8 cellular contexts compared by ENCODE assay signal in genomic region chr17:28946239-28946638, GRCh38. TPM values are rescaled to one million over a fixed set of nuclear protein-coding genes. Genes with fewer than 3 reads are reported as not detected.
DNase-seq lines count a peak whose midpoint lies in the region; ATAC-seq and TF ChIP-seq lines count a peak whose summit lies in the region.

No MANE protein-coding gene starts in this region.

- peaks cover 0 to 4% of the 10 kb centered on the region in 2 donors for H3K36me3 ChIP-seq in thyroid gland

- H3K27ac Mint-ChIP-seq in activated T-cell treated with anti-CD3 and anti-CD28 coated beads, Interleukin-2, amount 50 U/mL, for 24 hours, result peak overlapping the region; percentile 96
- H3K27ac Mint-ChIP-seq in activated T-helper 2 cell treated with anti-CD3 and anti-CD28 coated beads, Interferon-gamma antibody, Interleukin-2, Interleukin-4, amounts not matched to agents 10 μg/mL and 5 μg/mL and 100 μg/mL, durations not matched to agents 14 hours and 24 hours and 36 hours, result peak overlapping the region; percentile 89
- H3K27ac Mint-ChIP-seq in glutamatergic neuron (ENCODE audit: unreplicated experiment), result peak overlapping the region; percentile 44
- peak overlapping the region in 1 of 2 donors; percentile 98 for H3K27ac Mint-ChIP-seq in effector memory CD8-positive, alpha-beta T cell

- H3K4me3 ChIP-seq in thyroid gland (replicated peaks in 1 of 3), result no peak overlapping the region

- peaks cover 83% of the 10 kb centered on the region for H3K36me3 Mint-ChIP-seq in activated T-cell treated with anti-CD3 and anti-CD28 coated beads, Interleukin-2, amount 50 U/mL, for 24 hours (ENCODE audit: low read depth)
- H3K36me3 Mint-ChIP-seq in activated T-helper 2 cell treated with anti-CD3 and anti-CD28 coated beads, Interferon-gamma antibody, Interleukin-2, Interleukin-4, amounts not matched to agents 10 μg/mL and 5 μg/mL and 100 μg/mL, durations not matched to agents 14 hours and 24 hours and 36 hours (ENCODE audit: low read depth), result peaks cover 73% of the 10 kb centered on the region
- no peaks in the 10 kb centered on the region for H3K36me3 Mint-ChIP-seq in glutamatergic neuron (ENCODE audit: unreplicated experiment)
- peaks cover 63% of the 10 kb centered on the region for H3K36me3 Mint-ChIP-seq in effector memory CD8-positive, alpha-beta T cell (ENCODE audit: insufficient read depth)

- H3K27ac ChIP-seq in thyroid gland, result peak overlapping the region in 2 of 3 donors; percentile 20 to 40

- no peaks in the 10 kb centered on the region for H3K9me3 Mint-ChIP-seq in activated T-cell treated with anti-CD3 and anti-CD28 coated beads, Interleukin-2, amount 50 U/mL, for 24 hours
- no peaks in the 10 kb centered on the region for H3K9me3 Mint-ChIP-seq in activated T-helper 2 cell treated with anti-CD3 and anti-CD28 coated beads, Interferon-gamma antibody, Interleukin-2, Interleukin-4, amounts not matched to agents 10 μg/mL and 5 μg/mL and 100 μg/mL, durations not matched to agents 14 hours and 24 hours and 36 hours
- H3K9me3 Mint-ChIP-seq in glutamatergic neuron (ENCODE audit: unreplicated experiment), result peaks cover 12% of the 10 kb centered on the region
- H3K9me3 Mint-ChIP-seq in effector memory CD8-positive, alpha-beta T cell, result no peaks in the 10 kb centered on the region

- ATAC-seq in effector memory CD8-positive, alpha-beta T cell (replicated peaks), result no peak

- 48 to 51% methylated on average over 4 of the region's 4 CpGs for WGBS in thyroid gland, 2 donors

- TF ChIP-seq CTCF in glutamatergic neuron (IDR thresholded peaks at IDR 0.05; ENCODE audit: partially characterized antibody, unreplicated experiment) (no peak), thyroid gland (IDR thresholded peaks at IDR 0.05) (no peak)

- no peak for TF ChIP-seq POLR2A in thyroid gland (IDR thresholded peaks at IDR 0.05)

- intact Hi-C loops in activated T-helper 2 cell treated with anti-CD3 and anti-CD28 coated beads, Interferon-gamma antibody, Interleukin-2, Interleukin-4, amounts not matched to agents 10 μg/mL and 5 μg/mL and 100 μg/mL, durations not matched to agents 14 hours and 24 hours and 36 hours (cut with micrococcal nuclease), result loop anchor here (1.0 kb wide), 1 partner anchor 20 kb away; no protein-coding TSS in a partner anchor
- intact Hi-C loops in thyroid gland (cut with DNase I), result loop anchor here (5.0 kb wide), 1 partner anchor 39 kb away; no protein-coding TSS in a partner anchor

- peaks cover 69% of the 10 kb centered on the region for H3K4me1 Mint-ChIP-seq in activated T-cell treated with anti-CD3 and anti-CD28 coated beads, Interleukin-2, amount 50 U/mL, for 24 hours (ENCODE audit: low read depth)
- peaks cover 42% of the 10 kb centered on the region for H3K4me1 Mint-ChIP-seq in activated T-helper 2 cell treated with anti-CD3 and anti-CD28 coated beads, Interferon-gamma antibody, Interleukin-2, Interleukin-4, amounts not matched to agents 10 μg/mL and 5 μg/mL and 100 μg/mL, durations not matched to agents 14 hours and 24 hours and 36 hours (ENCODE audit: low read depth)
- peaks cover 25% of the 10 kb centered on the region for H3K4me1 Mint-ChIP-seq in glutamatergic neuron (ENCODE audit: low read depth, unreplicated experiment)
- peaks cover 50 to 64% of the 10 kb centered on the region in 2 donors for H3K4me1 Mint-ChIP-seq in effector memory CD8-positive, alpha-beta T cell (ENCODE audit: low read depth in 2 of 2)

- no peaks in the 10 kb centered on the region for H3K27me3 Mint-ChIP-seq in activated T-cell treated with anti-CD3 and anti-CD28 coated beads, Interleukin-2, amount 50 U/mL, for 24 hours
- no peaks in the 10 kb centered on the region for H3K27me3 Mint-ChIP-seq in activated T-helper 2 cell treated with anti-CD3 and anti-CD28 coated beads, Interferon-gamma antibody, Interleukin-2, Interleukin-4, amounts not matched to agents 10 μg/mL and 5 μg/mL and 100 μg/mL, durations not matched to agents 14 hours and 24 hours and 36 hours (ENCODE audit: low read depth)
- H3K27me3 Mint-ChIP-seq in glutamatergic neuron (ENCODE audit: unreplicated experiment), result peaks cover 11% of the 10 kb centered on the region
- no peaks in the 10 kb centered on the region for H3K27me3 Mint-ChIP-seq in effector memory CD8-positive, alpha-beta T cell

- peaks cover 19 to 40% of the 10 kb centered on the region in 2 donors for H3K4me1 ChIP-seq in thyroid gland

- H3K27me3 ChIP-seq in thyroid gland, result no peaks in the 10 kb centered on the region

- H3K9me3 ChIP-seq in thyroid gland, result no peaks in the 10 kb centered on the region

- no peak for DNase-seq in activated T-cell treated with anti-CD3 and anti-CD28 coated beads, Interleukin-2, amount 50 U/mL, for 24 hours
- no peak for DNase-seq in activated T-cell treated with anti-CD3 and anti-CD28 coated beads for 4 hours
- no peak for DNase-seq in activated T-helper 2 cell treated with anti-CD3 and anti-CD28 coated beads, Interferon-gamma antibody, Interleukin-2, Interleukin-4, amounts not matched to agents 10 μg/mL and 5 μg/mL and 100 μg/mL, durations not matched to agents 14 hours and 24 hours and 36 hours (ENCODE audit: low spot score)
- DNase-seq in glutamatergic neuron, result no peak
- no peak for DNase-seq in thyroid gland
- DNase-seq in NCI-H748 (lab: John Stamatoyannopoulos, UW; ENCODE audit: unreplicated experiment), result no peak
- DNase-seq in effector memory CD8-positive, alpha-beta T cell, result no peak
- no peak for DNase-seq in central memory CD4-positive, alpha-beta T cell

- peak overlapping the region; percentile 48 for H3K4me3 Mint-ChIP-seq in activated T-cell treated with anti-CD3 and anti-CD28 coated beads, Interleukin-2, amount 50 U/mL, for 24 hours
- peak overlapping the region; percentile 62 for H3K4me3 Mint-ChIP-seq in activated T-helper 2 cell treated with anti-CD3 and anti-CD28 coated beads, Interferon-gamma antibody, Interleukin-2, Interleukin-4, amounts not matched to agents 10 μg/mL and 5 μg/mL and 100 μg/mL, durations not matched to agents 14 hours and 24 hours and 36 hours (ENCODE audit: low read depth)
- H3K4me3 Mint-ChIP-seq in glutamatergic neuron (ENCODE audit: unreplicated experiment), result peak overlapping the region; percentile 75
- peak overlapping the region in 1 of 2 donors; percentile 52 for H3K4me3 Mint-ChIP-seq in effector memory CD8-positive, alpha-beta T cell

RNA-seq across cellular contexts. Expression of gene PHF12, which starts 5.1 kb away (rescaled TPM):
- 59.5 and 62.1 TPM in 2 replicates for total RNA-seq in activated T-helper 2 cell treated with anti-CD3 and anti-CD28 coated beads, Interferon-gamma antibody, Interleukin-2, Interleukin-4, amounts not matched to agents 10 μg/mL and 5 μg/mL and 100 μg/mL, durations not matched to agents 14 hours and 24 hours and 36 hours
- 59.8 TPM for total RNA-seq in glutamatergic neuron (ENCODE audit: unreplicated experiment)
- total RNA-seq in thyroid gland, result 10 to 100 TPM; 22.0 to 62.9 (median 60.1) TPM

RNA-seq across cellular contexts. Expression of gene DHRS13, which starts 43.4 kb away (rescaled TPM):
- 30.6 and 32.9 TPM in 2 replicates for total RNA-seq in activated T-helper 2 cell treated with anti-CD3 and anti-CD28 coated beads, Interferon-gamma antibody, Interleukin-2, Interleukin-4, amounts not matched to agents 10 μg/mL and 5 μg/mL and 100 μg/mL, durations not matched to agents 14 hours and 24 hours and 36 hours
- total RNA-seq in glutamatergic neuron (ENCODE audit: unreplicated experiment), result 17.0 TPM
- 10 to 100 TPM; 10.6 to 16.2 (median 13.3) TPM for total RNA-seq in thyroid gland

RNA-seq across cellular contexts. Expression of gene FLOT2, which starts 48.7 kb away (rescaled TPM):
- 136 and 143 TPM in 2 replicates for total RNA-seq in activated T-helper 2 cell treated with anti-CD3 and anti-CD28 coated beads, Interferon-gamma antibody, Interleukin-2, Interleukin-4, amounts not matched to agents 10 μg/mL and 5 μg/mL and 100 μg/mL, durations not matched to agents 14 hours and 24 hours and 36 hours
- total RNA-seq in glutamatergic neuron (ENCODE audit: unreplicated experiment) (143 TPM), thyroid gland (10 to 100 TPM; 55.0 to 75.0 (median 62.7) TPM)

RNA-seq across cellular contexts. Expression of gene SEZ6, which starts 59.6 kb away (rescaled TPM):
- not detected in 2 replicates for total RNA-seq in activated T-helper 2 cell treated with anti-CD3 and anti-CD28 coated beads, Interferon-gamma antibody, Interleukin-2, Interleukin-4, amounts not matched to agents 10 μg/mL and 5 μg/mL and 100 μg/mL, durations not matched to agents 14 hours and 24 hours and 36 hours
- total RNA-seq in glutamatergic neuron (ENCODE audit: unreplicated experiment) (6.7 TPM), thyroid gland (not detected)
